In genomic region chr15:32994810-32995424, GRCh38 we compare ENCODE assay signal across 9 cellular contexts.
DNase-seq lines count a peak whose midpoint lies in the region; ATAC-seq, FAIRE-seq and TF ChIP-seq lines count a peak whose summit lies in the region.
"Had no signal": no experiment of that assay in that cellular context is flagged by ENCODE, and none has a peak within 500 bp of the region (broad histone marks: within the 10 kb centered on the region; RNA-seq: fewer than 3 reads in every experiment).

No MANE protein-coding gene starts in this region.

- H3K9me2 ChIP-seq in hepatocyte (replicated peaks; ENCODE audit: insufficient read depth) = no peaks in the 10 kb centered on the region

- H3K36me3 Mint-ChIP-seq in CD4-positive, alpha-beta T cell (ENCODE audit: low read depth) = no peaks in the 10 kb centered on the region

- no peak overlapping the region for H3K4me3 Mint-ChIP-seq in CD4-positive, alpha-beta T cell

- TF ChIP-seq CTCF in CD4-positive, alpha-beta T cell (IDR thresholded peaks at IDR 0.05) = peak; percentile 27
- peak; percentile 69 for TF ChIP-seq CTCF in hepatocyte (IDR thresholded peaks at IDR 0.05; ENCODE audit: poor library complexity)
- no peak for TF ChIP-seq CTCF in WERI-Rb-1 (IDR thresholded peaks at IDR 0.05; ENCODE audit: low read depth, low read length)

- peaks cover 2% of the 10 kb centered on the region for H3K27me3 Mint-ChIP-seq in CD4-positive, alpha-beta T cell

- H3K4me3 ChIP-seq in hepatocyte (no peak overlapping the region), WERI-Rb-1 (ENCODE audit: low read depth, low read length) (no peak overlapping the region), HAP-1 (no peak overlapping the region)
- H3K4me3 ChIP-seq: lung had no signal

- H3K36me3 ChIP-seq in hepatocyte (replicated peaks; ENCODE audit: insufficient read depth, low read depth) (no peaks in the 10 kb centered on the region), WERI-Rb-1 (no peaks in the 10 kb centered on the region), HAP-1 (replicated peaks) (no peaks in the 10 kb centered on the region)

- no peak for ATAC-seq in CD4-positive, alpha-beta T cell (ENCODE audit: poor library complexity)

- in situ Hi-C loops in HAP-1 (cut with MboI; ENCODE audit: low sequenced_read_pairs) = loop anchor here (10.0 kb wide), 1 partner anchor 340 kb away; no protein-coding TSS in a partner anchor

- H3K27ac ChIP-seq in CD4-positive, alpha-beta T cell (ENCODE audit: low read depth, low read length) = no peak overlapping the region
- no peak overlapping the region for H3K27ac ChIP-seq in hepatocyte
- H3K27ac ChIP-seq in WERI-Rb-1 = no peak overlapping the region

- no peaks in the 10 kb centered on the region for H3K4me1 Mint-ChIP-seq in CD4-positive, alpha-beta T cell (ENCODE audit: low read depth)

- H3K9me3 ChIP-seq in CD4-positive, alpha-beta T cell (ENCODE audit: control insufficient read depth, low read length) = no peaks in the 10 kb centered on the region
- H3K9me3 ChIP-seq in hepatocyte (ENCODE audit: low read depth) = no peaks in the 10 kb centered on the region
- H3K9me3 ChIP-seq in WERI-Rb-1 (ENCODE audit: severe bottlenecking) = peaks cover 2% of the 10 kb centered on the region
- no peaks in the 10 kb centered on the region for H3K9me3 ChIP-seq in HAP-1

- no peaks in the 10 kb centered on the region for H3K9me3 Mint-ChIP-seq in CD4-positive, alpha-beta T cell

- no peaks in the 10 kb centered on the region for H3K79me2 ChIP-seq in hepatocyte

- no peaks in the 10 kb centered on the region for H4K20me1 ChIP-seq in hepatocyte (ENCODE audit: insufficient read depth, poor library complexity, severe bottlenecking)

- H3K4me2 ChIP-seq in hepatocyte = no peak overlapping the region

- no peak for DNase-seq in CD4-positive, alpha-beta T cell
- DNase-seq in HT-29 (ENCODE audit: low spot score) (peak; percentile 66), hepatocyte (ENCODE audit: low spot score) (peak; percentile 30), nucleus accumbens (lab: John Stamatoyannopoulos, UW) (no peak), WERI-Rb-1 (no peak), HAP-1 (ENCODE audit: low spot score in 2 of 2) (no peak)
- no peak for DNase-seq in activated CD4-positive, alpha-beta T cell treated with anti-CD3 and anti-CD28 coated beads for 48 hours

- CTCF ChIA-PET in CD4-positive, alpha-beta T cell (lab: Charles Lee) = no interaction called here

- no peaks in the 10 kb centered on the region for H3K27me3 ChIP-seq in CD4-positive, alpha-beta T cell (ENCODE audit: control insufficient read depth, insufficient read depth, low read length)
- peaks cover 3% of the 10 kb centered on the region for H3K27me3 ChIP-seq in hepatocyte
- H3K27me3 ChIP-seq in WERI-Rb-1 (ENCODE audit: insufficient read depth, low read depth, severe bottlenecking) = no peaks in the 10 kb centered on the region
- H3K27me3 ChIP-seq in HAP-1 (ENCODE audit: low read depth) = peaks cover 11% of the 10 kb centered on the region

- intact Hi-C loops in CD4-positive, alpha-beta T cell (cut with DNase I, micrococcal nuclease) = no loop called here

- no peak overlapping the region for H3K27ac Mint-ChIP-seq in CD4-positive, alpha-beta T cell

- WGBS in hepatocyte (ENCODE audit: low lambda C conversion rate, missing lambda C conversion rate) = 97% methylated on average over 1 of the region's 1 CpG

- POLR2A ChIA-PET in CD4-positive, alpha-beta T cell (lab: Charles Lee) = no interaction called here

- FAIRE-seq in TTC549 (lab: Jason Lieb, UNC) = peak; percentile 94

- no peaks in the 10 kb centered on the region for H3K4me1 ChIP-seq in hepatocyte (ENCODE audit: insufficient read depth)
- no peaks in the 10 kb centered on the region for H3K4me1 ChIP-seq in HAP-1

- no peak overlapping the region for H2AFZ ChIP-seq in hepatocyte

Comparison
In these comparisons a context has a peak if more than half of its experiments do, and no peak if none do; other contexts are left out.
1. DNase-seq: peak in HT-29 (single experiment) and hepatocyte (single experiment); none in CD4-positive, alpha-beta T cell (0 of 10), nucleus accumbens (0 of 56), activated CD4-positive, alpha-beta T cell treated with anti-CD3 and anti-CD28 coated beads for 48 hours (single experiment), WERI-Rb-1 (single experiment) and HAP-1 (0 of 2).